ENCODE assay signal across 9 cellular contexts in genomic region chr14:77542349-77543239, GRCh38. TPM values are rescaled to one million over a fixed set of nuclear protein-coding genes. Genes with fewer than 3 reads are reported as not detected.
A peak's percentile ranks its signal among the peaks of the same experiment; 100 is the strongest.
DNase-seq lines count a peak whose midpoint lies in the region; TF ChIP-seq lines count a peak whose summit lies in the region.
"Had no signal": no experiment of that assay in that cellular context is flagged by ENCODE, and none has a peak within 500 bp of the region (broad histone marks: within the 10 kb centered on the region; RNA-seq: fewer than 3 reads in every experiment).

No MANE protein-coding gene starts in this region.

- peak overlapping the region; percentile 48 to 52 for H3K27ac ChIP-seq in tibial artery

- no peaks in the 10 kb centered on the region for H3K27me3 Mint-ChIP-seq in T-helper 1 cell treated with Interleukin-12 subunit alpha and Interleukin-12 subunit beta and Interleukin-4 antibody, amounts not matched to agents 30 μg/mL and 1 μg/mL, for 36 hours (ENCODE audit: low read depth)
- no peaks in the 10 kb centered on the region for H3K27me3 Mint-ChIP-seq in chondrocyte (ENCODE audit: low read depth)

- H3K9me3 Mint-ChIP-seq in T-helper 1 cell treated with Interleukin-12 subunit alpha and Interleukin-12 subunit beta and Interleukin-4 antibody, amounts not matched to agents 30 μg/mL and 1 μg/mL, for 36 hours: no peaks in the 10 kb centered on the region
- H3K9me3 Mint-ChIP-seq in chondrocyte (ENCODE audit: low read depth): no peaks in the 10 kb centered on the region

- H3K4me3 Mint-ChIP-seq in T-helper 1 cell treated with Interleukin-12 subunit alpha and Interleukin-12 subunit beta and Interleukin-4 antibody, amounts not matched to agents 30 μg/mL and 1 μg/mL, for 36 hours: no peak overlapping the region
- H3K4me3 Mint-ChIP-seq in chondrocyte (ENCODE audit: unreplicated experiment): no peak overlapping the region

- no peak overlapping the region for H3K4me3 ChIP-seq in tibial artery

- no peaks in the 10 kb centered on the region for H3K27me3 ChIP-seq in tibial artery

- DNase-seq in T-helper 1 cell (no peak), chondrocyte (ENCODE audit: low spot score) (no peak), lung microvascular endothelial cell (ENCODE audit: low read depth in 2 of 2) (peak; percentile 61 to 78), tibial artery (no peak), SW 1271 (lab: John Stamatoyannopoulos, UW) (no peak), SHP77 (lab: John Stamatoyannopoulos, UW) (no peak)
- no peak for DNase-seq in activated effector memory CD4-positive, alpha-beta T cell treated with Interleukin-2 at 50 U/mL for 16 hours
- DNase-seq: NCI-H2171 treated with DMSO at 0.1 percent for 48 hours had no signal

- peaks cover 0 to 24% (median 18%) of the 10 kb centered on the region in 4 donors for H3K4me1 ChIP-seq in tibial artery

- H3K36me3 Mint-ChIP-seq in T-helper 1 cell treated with Interleukin-12 subunit alpha and Interleukin-12 subunit beta and Interleukin-4 antibody, amounts not matched to agents 30 μg/mL and 1 μg/mL, for 36 hours (ENCODE audit: low read depth): peaks cover 20% of the 10 kb centered on the region
- peaks cover 9% of the 10 kb centered on the region for H3K36me3 Mint-ChIP-seq in chondrocyte (ENCODE audit: low read depth)

- H3K27ac Mint-ChIP-seq in T-helper 1 cell treated with Interleukin-12 subunit alpha and Interleukin-12 subunit beta and Interleukin-4 antibody, amounts not matched to agents 30 μg/mL and 1 μg/mL, for 36 hours: peak overlapping the region; percentile 38
- peak overlapping the region; percentile 49 for H3K27ac Mint-ChIP-seq in chondrocyte (ENCODE audit: unreplicated experiment)

- peaks cover 0 to 8% (median 7%) of the 10 kb centered on the region in 3 donors for H3K36me3 ChIP-seq in tibial artery

- peaks cover 13% of the 10 kb centered on the region for H3K4me1 Mint-ChIP-seq in T-helper 1 cell treated with Interleukin-12 subunit alpha and Interleukin-12 subunit beta and Interleukin-4 antibody, amounts not matched to agents 30 μg/mL and 1 μg/mL, for 36 hours (ENCODE audit: low read depth)
- H3K4me1 Mint-ChIP-seq in chondrocyte (ENCODE audit: low read depth): peaks cover 20% of the 10 kb centered on the region

- TF ChIP-seq CTCF in chondrocyte (IDR thresholded peaks at IDR 0.05) (no peak), tibial artery (IDR thresholded peaks at IDR 0.05) (no peak)

- intact Hi-C loops in tibial artery (cut with DNase I; ENCODE audit: low total_unique reads): no loop called here

- H3K9me3 ChIP-seq in tibial artery: no peaks in the 10 kb centered on the region

RNA-seq across cellular contexts. Expression of gene ISM2, which starts 44.0 kb away (rescaled TPM):
- 0.20 to 0.26 TPM in 2 of 3 replicates, not detected in the other for total RNA-seq in chondrocyte
- not detected in 2 replicates for total RNA-seq in lung microvascular endothelial cell

Comparison
In these comparisons a context has a peak if more than half of its experiments do, and no peak if none do; other contexts are left out.
1. DNase-seq: peak in lung microvascular endothelial cell (2 of 2); none in T-helper 1 cell (0 of 5), chondrocyte (single experiment), tibial artery (0 of 2), SW 1271 (0 of 2), SHP77 (0 of 2) and activated effector memory CD4-positive, alpha-beta T cell treated with Interleukin-2 at 50 U/mL for 16 hours (single experiment).